Comparison of ENCODE assay signal across 16 cellular contexts in the genomic region with DNA sequence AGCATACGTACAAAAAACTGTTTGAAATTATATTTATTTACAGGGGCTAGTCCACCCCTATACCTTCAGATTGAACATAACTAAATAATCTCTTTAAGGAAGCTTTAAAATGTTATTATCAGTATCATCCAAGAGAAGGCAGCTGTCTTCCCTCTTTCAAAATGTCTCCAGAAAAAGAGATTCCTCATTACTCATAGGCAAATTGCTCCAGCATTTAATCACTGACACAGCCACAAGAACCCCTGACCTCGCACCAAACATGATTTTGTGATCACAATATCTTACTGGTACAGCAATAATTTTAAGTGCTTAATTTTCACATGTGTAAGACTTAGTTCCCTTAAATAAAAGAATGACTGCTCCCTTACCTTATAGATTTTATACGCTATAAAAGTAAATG. TPM values are rescaled to one million over a fixed set of nuclear protein-coding genes. Genes with fewer than 3 reads are reported as not detected.
DNase-seq lines count a peak whose midpoint lies in the region; TF ChIP-seq lines count a peak whose summit lies in the region.
"Had no signal": no experiment of that assay in that cellular context is flagged by ENCODE, and none has a peak within 500 bp of the region (broad histone marks: within the 10 kb centered on the region; RNA-seq: fewer than 3 reads in every experiment).

No MANE protein-coding gene starts in this region.

- no peak overlapping the region for H2AFZ ChIP-seq in osteoblast (ENCODE audit: low read length)

- DNase-seq in myocyte (ENCODE audit: low read depth) = peak; percentile 49
- no peak for DNase-seq in osteoblast (ENCODE audit: insufficient read length, low spot score, missing footprints)
- DNase-seq in stimulated activated CD4-positive, alpha-beta T cell treated with anti-CD3 and anti-CD28 coated beads, Interleukin-15, amount 100 ng/mL, for 24 hours = no peak
- DNase-seq in inferior parietal cortex (ENCODE audit: extremely low spot score) = no peak
- DNase-seq in GM10266 (ENCODE audit: extremely low spot score) = no peak
- DNase-seq: ACHN; BE2C; Caco-2; CD4-positive, alpha-beta T cell; GDM1; GOT3; H7; IMR-90 had no signal

- peaks cover 59% of the 10 kb centered on the region for H3K36me3 ChIP-seq in HUES48 (ENCODE audit: control insufficient read depth, insufficient read depth, low read length)
- peaks cover 55% of the 10 kb centered on the region for H3K36me3 ChIP-seq in osteoblast (ENCODE audit: insufficient read depth, low read length)

- H3K4me3 ChIP-seq in HUES48 (ENCODE audit: low read depth, low read length) (no peak overlapping the region), osteoblast (ENCODE audit: insufficient read depth, low read length) (no peak overlapping the region)
- H3K4me3 ChIP-seq: K562 had no signal

- no peaks in the 10 kb centered on the region; the same call in 1 of the 2 replicates for H3K27me3 ChIP-seq in HUES48 (ENCODE audit: control insufficient read depth, insufficient read depth, low read length)
- H3K27me3 ChIP-seq in osteoblast (ENCODE audit: insufficient read depth, low read length) = no peaks in the 10 kb centered on the region
- H3K27me3 ChIP-seq: BE2C had no signal

- H4K20me1 ChIP-seq in osteoblast (ENCODE audit: insufficient read depth, low read length) = peaks cover 10% of the 10 kb centered on the region

- H3K4me1 ChIP-seq in HUES48 (ENCODE audit: control insufficient read depth, insufficient read depth, low read length) (peaks cover 13% of the 10 kb centered on the region), osteoblast (ENCODE audit: insufficient read depth, low read length) (no peaks in the 10 kb centered on the region)
- H3K4me1 ChIP-seq: BE2C, Caco-2 had no signal

- H3K9me3 ChIP-seq in HUES48 (ENCODE audit: control insufficient read depth, insufficient read depth, low read length) (no peaks in the 10 kb centered on the region), osteoblast (ENCODE audit: low read depth, low read length) (no peaks in the 10 kb centered on the region)
- H3K9me3 ChIP-seq: BE2C, Caco-2 had no signal

- TF ChIP-seq CTCF in osteoblast (IDR thresholded peaks at IDR 0.05; ENCODE audit: extremely low read depth, low read depth, low read length) = no peak
- TF ChIP-seq CTCF in GM10266 (IDR thresholded peaks at IDR 0.05; ENCODE audit: control insufficient read depth, insufficient read depth, low read depth, missing control alignments) = no peak

- no peak overlapping the region for H3K9ac ChIP-seq in HUES48 (ENCODE audit: low read depth, low read length)

- no peak overlapping the region for H3K4me2 ChIP-seq in osteoblast (ENCODE audit: insufficient read depth, low read length)

- H3K79me2 ChIP-seq in osteoblast (ENCODE audit: insufficient read depth, low read length) = peaks cover 43% of the 10 kb centered on the region

- H3K27ac ChIP-seq in HUES48 (ENCODE audit: low read depth, low read length) (peak overlapping the region; percentile 66), osteoblast (ENCODE audit: low read depth, low read length) (peak overlapping the region; percentile 8)
- H3K27ac ChIP-seq: C4-2B had no signal

RNA-seq across cellular contexts. Expression of a gene that starts 9.7 kb away (rescaled TPM):
- total RNA-seq in myocyte = 31.9 and 34.2 TPM in 2 replicates
- polyA plus RNA-seq in myocyte (2012) = 10.9 TPM
- 27.5 and 31.8 TPM in 2 replicates for total RNA-seq in osteoblast
